ENCODE assay signal across 19 cellular contexts in the genomic region with DNA sequence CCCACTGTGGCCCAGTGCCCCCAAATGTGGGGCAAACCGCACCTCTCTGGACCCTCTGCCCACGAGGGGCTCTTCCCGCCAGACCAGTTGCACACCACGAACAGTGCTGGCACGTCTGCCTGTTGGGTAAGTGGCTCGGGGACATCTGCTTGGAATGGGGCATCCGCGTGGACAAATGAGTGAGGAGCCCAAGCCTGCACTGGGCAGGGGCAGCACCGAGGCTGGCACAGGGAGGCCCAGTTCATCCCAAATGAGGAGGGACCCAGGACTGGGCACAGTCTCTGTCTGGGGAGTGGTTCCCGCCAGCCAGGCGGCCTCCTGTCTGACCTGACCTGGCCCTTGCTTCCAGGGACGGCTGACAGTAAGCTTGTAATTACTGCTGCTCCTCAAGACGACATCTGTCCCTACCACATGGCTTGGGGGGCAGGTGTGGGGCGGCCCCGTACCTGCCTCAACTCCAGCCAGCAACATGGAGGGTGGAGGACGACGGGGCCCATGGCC. TPM values are rescaled to one million over a fixed set of nuclear protein-coding genes. Genes with fewer than 3 reads are reported as not detected.
DNase-seq lines count a peak whose midpoint lies in the region; ATAC-seq and TF ChIP-seq lines count a peak whose summit lies in the region.
"Had no signal": no experiment of that assay in that cellular context is flagged by ENCODE, and none has a peak within 500 bp of the region (broad histone marks: within the 10 kb centered on the region; RNA-seq: fewer than 3 reads in every experiment).

No MANE protein-coding gene starts in this region.

- H3K27ac ChIP-seq in Peyer's patch (peak overlapping the region in 3 of 4 donors; percentile 10 to 38 (median 25)), endodermal cell (ENCODE audit: low read depth, low read length) (no peak overlapping the region), osteoblast (ENCODE audit: low read depth, low read length) (no peak overlapping the region), substantia nigra (ENCODE audit: low read depth, low read length, poor library complexity, severe bottlenecking) (no peak overlapping the region)
- H3K27ac ChIP-seq: body of pancreas, heart left ventricle, ovary, SJSA1 had no signal

- no peak for ATAC-seq in HG02759 (IDR thresholded peaks at IDR 0.05; ENCODE audit: unreplicated experiment)
- ATAC-seq: activated CD8-positive, alpha-beta T cell treated with anti-CD3 and anti-CD28 coated beads for 36 hours; body of pancreas; heart left ventricle had no signal

- no peak for TF ChIP-seq POLR2A in Peyer's patch (IDR thresholded peaks at IDR 0.05)

- H3K4me2 ChIP-seq in osteoblast (ENCODE audit: insufficient read depth, low read length), result no peak overlapping the region

- H3K9me3 Mint-ChIP-seq in endodermal cell (peaks cover 2% of the 10 kb centered on the region), endothelial cell (ENCODE audit: unreplicated experiment) (no peaks in the 10 kb centered on the region)
- H3K9me3 Mint-ChIP-seq: activated CD8-positive, alpha-beta T cell treated with anti-CD3 and anti-CD28 coated beads for 36 hours had no signal

- H3K4me1 ChIP-seq in Peyer's patch (peaks cover 0 to 52% (median 23%) of the 10 kb centered on the region in 4 donors), endodermal cell (ENCODE audit: control insufficient read depth, insufficient read depth, low read length) (no peaks in the 10 kb centered on the region), osteoblast (ENCODE audit: insufficient read depth, low read length) (peaks cover 6% of the 10 kb centered on the region)

- peaks cover 8% of the 10 kb centered on the region for H4K20me1 ChIP-seq in osteoblast (ENCODE audit: insufficient read depth, low read length)

- 89 to 95% methylated on average over 11 to 17 of the region's 17 CpGs for WGBS in endodermal cell (ENCODE audit: insufficient coverage in 1 of 2, insufficient read length in 1 of 2), 2 experiments

- no peaks in the 10 kb centered on the region for H3K79me2 ChIP-seq in osteoblast (ENCODE audit: insufficient read depth, low read length)

- no peaks in the 10 kb centered on the region for H3K9me3 ChIP-seq in Peyer's patch
- H3K9me3 ChIP-seq in endodermal cell (ENCODE audit: control insufficient read depth, low read length), result no peaks in the 10 kb centered on the region
- no peaks in the 10 kb centered on the region for H3K9me3 ChIP-seq in osteoblast (ENCODE audit: low read depth, low read length)
- H3K9me3 ChIP-seq: body of pancreas, esophagus squamous epithelium, heart left ventricle, ovary, SJSA1 had no signal

- H3K36me3 ChIP-seq in Peyer's patch, result no peaks in the 10 kb centered on the region
- no peaks in the 10 kb centered on the region for H3K36me3 ChIP-seq in endodermal cell (ENCODE audit: control insufficient read depth, insufficient read depth, low read length)
- no peaks in the 10 kb centered on the region for H3K36me3 ChIP-seq in osteoblast (ENCODE audit: insufficient read depth, low read length)
- H3K36me3 ChIP-seq: ovary, SJSA1 had no signal

- peaks cover 0 to 22% of the 10 kb centered on the region in 2 donors for H3K27me3 ChIP-seq in Peyer's patch
- peaks cover 69% of the 10 kb centered on the region for H3K27me3 ChIP-seq in endodermal cell (ENCODE audit: control insufficient read depth, insufficient read depth, low read length, poor library complexity, severe bottlenecking)
- H3K27me3 ChIP-seq in osteoblast (ENCODE audit: insufficient read depth, low read length), result peaks cover 28% of the 10 kb centered on the region
- H3K27me3 ChIP-seq: body of pancreas, ovary had no signal

- peak; percentile 46 for DNase-seq in activated CD8-positive, alpha-beta memory T cell treated with anti-CD3 and anti-CD28 coated beads, Interleukin-2, amount 50 U/mL, for 48 hours
- DNase-seq in activated CD8-positive, alpha-beta memory T cell treated with anti-CD3 and anti-CD28 coated beads for 24 hours, result no peak
- DNase-seq in Peyer's patch (no peak), endodermal cell (peak; percentile 38), osteoblast (ENCODE audit: insufficient read length, low spot score, missing footprints) (peak; percentile 67), endothelial cell (ENCODE audit: low spot score) (no peak), substantia nigra (lab: John Stamatoyannopoulos, UW) (no peak)
- DNase-seq: activated CD8-positive, alpha-beta T cell treated with anti-CD3 and anti-CD28 coated beads for 36 hours; activated gamma-delta T cell treated with Interleukin-2 at 50 U/mL for 16 hours; body of pancreas; DMS 273 treated with DMSO at 0.1 percent for 48 hours; esophagus squamous epithelium; heart left ventricle; NCI-H1930; stimulated activated CD4-positive, alpha-beta T cell treated with anti-CD3 and anti-CD28 coated beads, Interleukin-2, amount 100 ng/mL, for 24 hours had no signal

- H3K27ac Mint-ChIP-seq in endodermal cell (no peak overlapping the region), endothelial cell (ENCODE audit: unreplicated experiment) (no peak overlapping the region)
- H3K27ac Mint-ChIP-seq: activated CD8-positive, alpha-beta T cell treated with anti-CD3 and anti-CD28 coated beads for 36 hours; dendritic cell treated with granulocyte-macrophage colony-stimulating factor and Interleukin-4, amounts not matched to agents 40 ng/mL and 50 ng/mL, for 4 days had no signal

- H3K4me3 Mint-ChIP-seq in endodermal cell, result no peak overlapping the region
- H3K4me3 Mint-ChIP-seq in endothelial cell (ENCODE audit: unreplicated experiment), result no peak overlapping the region
- H3K4me3 Mint-ChIP-seq: activated CD8-positive, alpha-beta T cell treated with anti-CD3 and anti-CD28 coated beads for 36 hours; dendritic cell treated with granulocyte-macrophage colony-stimulating factor and Interleukin-4, amounts not matched to agents 40 ng/mL and 50 ng/mL, for 4 days had no signal

- H3K4me1 Mint-ChIP-seq in endodermal cell (peaks cover 4% of the 10 kb centered on the region), endothelial cell (ENCODE audit: unreplicated experiment) (no peaks in the 10 kb centered on the region)

- H3K36me3 Mint-ChIP-seq in endodermal cell (ENCODE audit: low read depth) (peaks cover 2% of the 10 kb centered on the region), endothelial cell (ENCODE audit: low read depth, unreplicated experiment) (no peaks in the 10 kb centered on the region)

- H3K27me3 Mint-ChIP-seq in endodermal cell (ENCODE audit: insufficient read depth) (peaks cover 87% of the 10 kb centered on the region), endothelial cell (ENCODE audit: unreplicated experiment) (peaks cover 23% of the 10 kb centered on the region)

- TF ChIP-seq CTCF in Peyer's patch (IDR thresholded peaks at IDR 0.05) (no peak), endodermal cell (conservative IDR thresholded peaks at IDR 0.05) (no peak), osteoblast (IDR thresholded peaks at IDR 0.05; ENCODE audit: extremely low read depth, low read depth, low read length) (no peak), endothelial cell (IDR thresholded peaks at IDR 0.05; ENCODE audit: unreplicated experiment) (no peak)

- peak overlapping the region in 1 of 4 donors; percentile 72 for H3K4me3 ChIP-seq in Peyer's patch
- H3K4me3 ChIP-seq in endodermal cell (ENCODE audit: low read length), result no peak overlapping the region
- no peak overlapping the region for H3K4me3 ChIP-seq in osteoblast (ENCODE audit: insufficient read depth, low read length)
- H3K4me3 ChIP-seq: body of pancreas, heart left ventricle, ovary, SJSA1 had no signal

- no peak overlapping the region for H3K9ac ChIP-seq in endodermal cell (ENCODE audit: extremely low read depth, low read length, poor library complexity, severe bottlenecking)

- no peak overlapping the region for H2AFZ ChIP-seq in osteoblast (ENCODE audit: low read length)

RNA-seq across cellular contexts. Expression of a gene that starts 3.2 kb away (rescaled TPM):
- total RNA-seq in Peyer's patch (100 to 1,000 TPM in 3 of 4 donors, 10 to 100 TPM in 1; 64.3 to 519 (median 165) TPM), endodermal cell (1 to 10 TPM; 1.4 to 2.6 TPM), osteoblast (29.8 and 38.7 TPM in 2 replicates), endothelial cell (ENCODE audit: unreplicated experiment) (0.97 TPM)
- 8.4 TPM for polyA plus RNA-seq in endodermal cell (2013, experiment 1 of 2)
- polyA plus RNA-seq in endodermal cell (2013, experiment 2 of 2), result 5.3 TPM

RNA-seq across cellular contexts. Expression of a gene that starts 55.9 kb away (rescaled TPM):
- total RNA-seq in Peyer's patch (1 to 10 TPM in 3 of 4 donors, not detected in 1; 4.5 to 6.6 (median 5.4) TPM), endodermal cell (1 to 10 TPM; 3.4 to 5.6 TPM), osteoblast (7.1 and 7.6 TPM in 2 replicates), endothelial cell (ENCODE audit: unreplicated experiment) (3.3 TPM)
- polyA plus RNA-seq in endodermal cell (2013, experiment 1 of 2), result 3.2 TPM
- 0.91 TPM for polyA plus RNA-seq in endodermal cell (2013, experiment 2 of 2)
- total RNA-seq: SJSA1 had no signal

Comparison
In these comparisons a context has a peak if more than half of its experiments do, and no peak if none do; other contexts are left out.
1. DNase-seq: peak in activated CD8-positive, alpha-beta memory T cell treated with anti-CD3 and anti-CD28 coated beads, Interleukin-2, amount 50 U/mL, for 48 hours (single experiment), endodermal cell (single experiment) and osteoblast (single experiment); none in activated CD8-positive, alpha-beta memory T cell treated with anti-CD3 and anti-CD28 coated beads for 24 hours (single experiment), Peyer's patch (0 of 3), endothelial cell (single experiment) and substantia nigra (0 of 49).
2. H3K27ac ChIP-seq: peak in Peyer's patch (3 of 4); none in endodermal cell (single experiment), osteoblast (single experiment) and substantia nigra (single experiment).